1 cellular context compared by ENCODE assay signal in genomic region chr2:183070942-183071844, GRCh38.
TF ChIP-seq lines count a peak whose summit lies in the region.

No MANE protein-coding gene starts in this region.

TF ChIP-seq in HepG2, 621 proteins besides CTCF, POLR2A, EP300 and RAD21 (continued from another document and continues in another):
- TF ChIP-seq ZNF788 (CRISPR knock-in tag; IDR thresholded peaks at IDR 0.05; ENCODE audit: borderline replicate concordance) = no peak; the same call in 1 of the 2 replicates
- 0 out of 2 replicates have a peak, but pooled peaks have one; percentile 38 for TF ChIP-seq GLI4 (CRISPR knock-in tag; IDR thresholded peaks at IDR 0.05; ENCODE audit: borderline replicate concordance)
- no peak for TF ChIP-seq JUNB (CRISPR knock-in tag; IDR thresholded peaks at IDR 0.05; ENCODE audit: borderline replicate concordance)
- no peak for TF ChIP-seq NR1H2 (CRISPR knock-in tag; IDR thresholded peaks at IDR 0.05; ENCODE audit: borderline replicate concordance, low read depth)
- TF ChIP-seq ZNF333 (CRISPR knock-in tag; IDR thresholded peaks at IDR 0.05; ENCODE audit: borderline replicate concordance) = peak; percentile 53; the same call in 1 of the 2 replicates
- TF ChIP-seq GABPB1 (CRISPR knock-in tag; IDR thresholded peaks at IDR 0.05) = peak; percentile 56
- TF ChIP-seq ZNF589 (CRISPR knock-in tag; conservative IDR thresholded peaks at IDR 0.05) = 0 out of 2 replicates have a peak, but pooled peaks have one; percentile 43
- 0 out of 2 replicates have a peak, but pooled peaks have one; percentile 34 for TF ChIP-seq CBFB (CRISPR knock-in tag; IDR thresholded peaks at IDR 0.05)
- no peak for TF ChIP-seq NR2F1 (CRISPR knock-in tag; IDR thresholded peaks at IDR 0.05)
- TF ChIP-seq DNMT1 (CRISPR knock-in tag; IDR thresholded peaks at IDR 0.05) = no peak
- TF ChIP-seq ZNF451 (CRISPR knock-in tag; IDR thresholded peaks at IDR 0.05) = peak; percentile 43; the same call in 1 of the 2 replicates
- no peak for TF ChIP-seq ZFP36 (IDR thresholded peaks at IDR 0.05; ENCODE audit: borderline replicate concordance, low read depth, low read length, partially characterized antibody)
- no peak for TF ChIP-seq RFX5 (IDR thresholded peaks at IDR 0.05; ENCODE audit: low read depth, low read length)
- TF ChIP-seq DDIT3 (CRISPR knock-in tag; IDR thresholded peaks at IDR 0.05) = no peak
- peak; percentile 29; the same call in 1 of the 2 replicates for TF ChIP-seq SP2 (CRISPR knock-in tag; IDR thresholded peaks at IDR 0.05)
- no peak for TF ChIP-seq RFXANK (CRISPR knock-in tag; IDR thresholded peaks at IDR 0.05)
- 0 out of 2 replicates have a peak, but pooled peaks have one; percentile 37 for TF ChIP-seq ZBTB25 (CRISPR knock-in tag; IDR thresholded peaks at IDR 0.05)
- no peak for TF ChIP-seq ARNT2 (CRISPR knock-in tag; IDR thresholded peaks at IDR 0.05; ENCODE audit: low read depth)
- no peak; a peak in 1 of 4 replicates for TF ChIP-seq KLF16 (CRISPR knock-in tag; IDR thresholded peaks at IDR 0.05)
- no peak for TF ChIP-seq ZZZ3 (CRISPR knock-in tag; IDR thresholded peaks at IDR 0.05; ENCODE audit: borderline replicate concordance)
- TF ChIP-seq MIER3 (CRISPR knock-in tag; IDR thresholded peaks at IDR 0.05; ENCODE audit: borderline replicate concordance) = 0 out of 2 replicates have a peak, but pooled peaks have one; percentile 23
- TF ChIP-seq, protein P1, sequence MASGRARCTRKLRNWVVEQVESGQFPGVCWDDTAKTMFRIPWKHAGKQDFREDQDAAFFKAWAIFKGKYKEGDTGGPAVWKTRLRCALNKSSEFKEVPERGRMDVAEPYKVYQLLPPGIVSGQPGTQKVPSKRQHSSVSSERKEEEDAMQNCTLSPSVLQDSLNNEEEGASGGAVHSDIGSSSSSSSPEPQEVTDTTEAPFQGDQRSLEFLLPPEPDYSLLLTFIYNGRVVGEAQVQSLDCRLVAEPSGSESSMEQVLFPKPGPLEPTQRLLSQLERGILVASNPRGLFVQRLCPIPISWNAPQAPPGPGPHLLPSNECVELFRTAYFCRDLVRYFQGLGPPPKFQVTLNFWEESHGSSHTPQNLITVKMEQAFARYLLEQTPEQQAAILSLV (CRISPR knock-in tag; IDR thresholded peaks at IDR 0.05; ENCODE audit: borderline replicate concordance) = no peak
- no peak for TF ChIP-seq ETS1 (CRISPR knock-in tag; IDR thresholded peaks at IDR 0.05)
- no peak for TF ChIP-seq ATF7-NPFF (CRISPR knock-in tag; IDR thresholded peaks at IDR 0.05; ENCODE audit: low read depth)
- TF ChIP-seq HNRNPH1 (optimal IDR thresholded peaks at IDR 0.05; ENCODE audit: low read depth, low read length) = no peak
- 0 out of 2 replicates have a peak, but pooled peaks have one; percentile 50 for TF ChIP-seq ERF (CRISPR knock-in tag; IDR thresholded peaks at IDR 0.05)
- TF ChIP-seq ZNF264 (CRISPR knock-in tag; IDR thresholded peaks at IDR 0.05) = no peak
- peak; percentile 49; the same call in 1 of the 2 replicates for TF ChIP-seq ZMYM4 (CRISPR knock-in tag; IDR thresholded peaks at IDR 0.05)
- peak; percentile 39 for TF ChIP-seq ZNF574 (CRISPR knock-in tag; IDR thresholded peaks at IDR 0.05)
- TF ChIP-seq AHR (CRISPR knock-in tag; IDR thresholded peaks at IDR 0.05) = no peak; the same call in 1 of the 2 replicates
- TF ChIP-seq HMG20A (CRISPR knock-in tag; IDR thresholded peaks at IDR 0.05; ENCODE audit: borderline replicate concordance) = 0 out of 2 replicates have a peak, but pooled peaks have one; percentile 31
- TF ChIP-seq KDM5B (CRISPR knock-in tag; IDR thresholded peaks at IDR 0.05; ENCODE audit: borderline replicate concordance) = peak; percentile 77; the same call in 1 of the 2 replicates
- 0 out of 2 replicates have a peak, but pooled peaks have one; percentile 60 for TF ChIP-seq ZNF124 (CRISPR knock-in tag; IDR thresholded peaks at IDR 0.05)
- TF ChIP-seq CBX5 (CRISPR knock-in tag; IDR thresholded peaks at IDR 0.05; ENCODE audit: borderline replicate concordance) = peak; percentile 80; the same call in 1 of the 2 replicates
- peak; percentile 72; the same call in 1 of the 2 replicates for TF ChIP-seq ZNF605 (CRISPR knock-in tag; IDR thresholded peaks at IDR 0.05)
- TF ChIP-seq, protein P2, sequence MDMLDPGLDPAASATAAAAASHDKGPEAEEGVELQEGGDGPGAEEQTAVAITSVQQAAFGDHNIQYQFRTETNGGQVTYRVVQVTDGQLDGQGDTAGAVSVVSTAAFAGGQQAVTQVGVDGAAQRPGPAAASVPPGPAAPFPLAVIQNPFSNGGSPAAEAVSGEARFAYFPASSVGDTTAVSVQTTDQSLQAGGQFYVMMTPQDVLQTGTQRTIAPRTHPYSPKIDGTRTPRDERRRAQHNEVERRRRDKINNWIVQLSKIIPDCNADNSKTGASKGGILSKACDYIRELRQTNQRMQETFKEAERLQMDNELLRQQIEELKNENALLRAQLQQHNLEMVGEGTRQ (IDR thresholded peaks at IDR 0.05; ENCODE audit: low read depth, low read length) = no peak
- TF ChIP-seq, protein P2 (CRISPR knock-in tag; IDR thresholded peaks at IDR 0.05; ENCODE audit: borderline replicate concordance) = no peak
- TF ChIP-seq YY1 (IDR thresholded peaks at IDR 0.05; ENCODE audit: insufficient read depth, insufficient replicate concordance, low read depth, low read length) = peak; percentile 41
- 0 out of 2 replicates have a peak, but pooled peaks have one; percentile 18 for TF ChIP-seq FOSL2 (CRISPR knock-in tag; IDR thresholded peaks at IDR 0.05)
- no peak for TF ChIP-seq ZNF143 (CRISPR knock-in tag; IDR thresholded peaks at IDR 0.05)
- no peak for TF ChIP-seq LRRFIP1 (CRISPR knock-in tag; conservative IDR thresholded peaks at IDR 0.05)
- no peak for TF ChIP-seq ETV6 (CRISPR knock-in tag; conservative IDR thresholded peaks at IDR 0.05)
- TF ChIP-seq ZC3H13 (CRISPR knock-in tag; IDR thresholded peaks at IDR 0.05) = 0 out of 2 replicates have a peak, but pooled peaks have one; percentile 49
- no peak for TF ChIP-seq SRSF9 (IDR thresholded peaks at IDR 0.05; ENCODE audit: borderline replicate concordance, insufficient read depth, low read depth, low read length, poor library complexity, severe bottlenecking)
- no peak for TF ChIP-seq BRD4 (CRISPR knock-in tag; IDR thresholded peaks at IDR 0.05)
- TF ChIP-seq ADNP (CRISPR knock-in tag; IDR thresholded peaks at IDR 0.05) = no peak
- TF ChIP-seq TSC22D2 (CRISPR knock-in tag; IDR thresholded peaks at IDR 0.05; ENCODE audit: borderline replicate concordance) = 0 out of 2 replicates have a peak, but pooled peaks have one; percentile 52
- no peak for TF ChIP-seq ELF4 (CRISPR knock-in tag; IDR thresholded peaks at IDR 0.05; ENCODE audit: borderline replicate concordance)
- no peak for TF ChIP-seq PTBP1 (IDR thresholded peaks at IDR 0.05; ENCODE audit: low read depth, low read length, poor library complexity, severe bottlenecking)
- TF ChIP-seq ZBTB7A (CRISPR knock-in tag; IDR thresholded peaks at IDR 0.05) = no peak
- no peak for TF ChIP-seq HOXD1 (CRISPR knock-in tag; IDR thresholded peaks at IDR 0.05)
- TF ChIP-seq SAP130 (CRISPR knock-in tag; IDR thresholded peaks at IDR 0.05; ENCODE audit: low read depth) = peak; percentile 59
- TF ChIP-seq E2F5 (CRISPR knock-in tag; conservative IDR thresholded peaks at IDR 0.05) = no peak
- TF ChIP-seq, protein P3, sequence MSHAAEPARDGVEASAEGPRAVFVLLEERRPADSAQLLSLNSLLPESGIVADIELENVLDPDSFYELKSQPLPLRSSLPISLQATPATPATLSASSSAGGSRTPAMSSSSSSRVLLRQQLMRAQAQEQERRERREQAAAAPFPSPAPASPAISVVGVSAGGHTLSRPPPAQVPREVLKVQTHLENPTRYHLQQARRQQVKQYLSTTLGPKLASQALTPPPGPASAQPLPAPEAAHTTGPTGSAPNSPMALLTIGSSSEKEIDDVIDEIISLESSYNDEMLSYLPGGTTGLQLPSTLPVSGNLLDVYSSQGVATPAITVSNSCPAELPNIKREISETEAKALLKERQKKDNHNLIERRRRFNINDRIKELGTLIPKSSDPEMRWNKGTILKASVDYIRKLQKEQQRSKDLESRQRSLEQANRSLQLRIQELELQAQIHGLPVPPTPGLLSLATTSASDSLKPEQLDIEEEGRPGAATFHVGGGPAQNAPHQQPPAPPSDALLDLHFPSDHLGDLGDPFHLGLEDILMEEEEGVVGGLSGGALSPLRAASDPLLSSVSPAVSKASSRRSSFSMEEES (CRISPR knock-in tag; IDR thresholded peaks at IDR 0.05) = peak; percentile 42; the same call in 1 of the 2 replicates
- peak; percentile 66; the same call in 1 of the 2 replicates for TF ChIP-seq MXD1 (CRISPR knock-in tag; IDR thresholded peaks at IDR 0.05)
- no peak for TF ChIP-seq ZNF720 (CRISPR knock-in tag; IDR thresholded peaks at IDR 0.05)
- no peak for TF ChIP-seq IKZF1 (IDR thresholded peaks at IDR 0.05)
- peak; percentile 28; the same call in 1 of the 2 replicates for TF ChIP-seq RXRB (CRISPR knock-in tag; IDR thresholded peaks at IDR 0.05; ENCODE audit: borderline replicate concordance)
